ENCODE assay signal across 1 cellular context in the genomic region with DNA sequence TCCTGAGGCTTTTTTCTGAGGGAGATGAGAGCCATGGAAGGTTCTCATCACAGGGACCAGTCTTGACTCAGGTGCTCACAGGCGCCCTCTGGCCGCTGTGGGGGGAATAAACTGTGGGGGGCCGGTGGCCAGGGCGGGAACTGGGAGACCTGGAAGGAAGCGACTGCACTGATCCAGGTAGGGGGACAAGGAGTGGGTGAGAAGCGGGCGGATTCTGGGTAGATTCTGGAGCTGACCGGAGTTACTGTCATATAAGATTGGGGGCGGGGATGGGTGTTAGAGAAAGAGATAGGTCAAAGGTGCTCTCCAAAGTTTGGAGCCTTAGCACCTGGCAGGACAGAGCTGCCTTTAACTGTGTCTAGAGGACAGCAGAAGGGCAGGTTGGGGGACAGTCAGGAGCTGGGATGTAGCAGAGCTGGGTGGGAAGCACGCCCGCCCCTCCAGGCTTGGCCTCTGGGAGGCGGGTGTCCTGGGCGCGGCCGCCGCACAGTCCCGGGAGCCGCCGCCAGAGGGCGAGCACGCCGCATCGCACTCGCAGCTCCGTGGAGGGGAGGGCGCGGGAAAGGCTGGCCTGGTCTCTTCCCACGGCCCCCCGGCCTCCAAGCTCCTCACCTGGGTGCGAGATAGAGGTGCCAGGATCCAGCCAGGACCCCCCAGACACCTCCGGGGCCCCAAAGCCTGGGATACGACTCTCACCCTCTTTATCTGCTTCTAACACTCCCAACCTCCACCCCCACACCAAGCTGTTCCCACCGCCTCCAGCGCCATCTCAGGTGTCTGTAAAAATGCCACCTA.
TF ChIP-seq lines count a peak whose summit lies in the region.

No MANE protein-coding gene starts in this region.

TF ChIP-seq in K562, 482 proteins besides CTCF, POLR2A, EP300 and RAD21 (continued from another document):
- TF ChIP-seq ZNF740 (CRISPR knock-in tag; IDR thresholded peaks at IDR 0.05) (peak; percentile 88), ZNF740 (tag; IDR thresholded peaks at IDR 0.05) (peak in 1 of 2 experiments; percentile 52; a peak in 1 of 4 replicates), XRCC3 (IDR thresholded peaks at IDR 0.05) (no peak), MTA1 (IDR thresholded peaks at IDR 0.05; ENCODE audit: borderline replicate concordance) (peak; percentile 18; the same call in 1 of the 2 replicates), ZNF175 (CRISPR knock-in tag; IDR thresholded peaks at IDR 0.05; ENCODE audit: low read depth) (no peak), ERF (CRISPR knock-in tag; IDR thresholded peaks at IDR 0.05) (no peak), ZNF347 (CRISPR knock-in tag; IDR thresholded peaks at IDR 0.05; ENCODE audit: low read depth) (no peak), SRSF7 (optimal IDR thresholded peaks at IDR 0.05; ENCODE audit: low read depth, low read length) (no peak), SMAD3 (CRISPR knock-in tag; conservative IDR thresholded peaks at IDR 0.05) (no peak)
- TF ChIP-seq, protein P1, sequence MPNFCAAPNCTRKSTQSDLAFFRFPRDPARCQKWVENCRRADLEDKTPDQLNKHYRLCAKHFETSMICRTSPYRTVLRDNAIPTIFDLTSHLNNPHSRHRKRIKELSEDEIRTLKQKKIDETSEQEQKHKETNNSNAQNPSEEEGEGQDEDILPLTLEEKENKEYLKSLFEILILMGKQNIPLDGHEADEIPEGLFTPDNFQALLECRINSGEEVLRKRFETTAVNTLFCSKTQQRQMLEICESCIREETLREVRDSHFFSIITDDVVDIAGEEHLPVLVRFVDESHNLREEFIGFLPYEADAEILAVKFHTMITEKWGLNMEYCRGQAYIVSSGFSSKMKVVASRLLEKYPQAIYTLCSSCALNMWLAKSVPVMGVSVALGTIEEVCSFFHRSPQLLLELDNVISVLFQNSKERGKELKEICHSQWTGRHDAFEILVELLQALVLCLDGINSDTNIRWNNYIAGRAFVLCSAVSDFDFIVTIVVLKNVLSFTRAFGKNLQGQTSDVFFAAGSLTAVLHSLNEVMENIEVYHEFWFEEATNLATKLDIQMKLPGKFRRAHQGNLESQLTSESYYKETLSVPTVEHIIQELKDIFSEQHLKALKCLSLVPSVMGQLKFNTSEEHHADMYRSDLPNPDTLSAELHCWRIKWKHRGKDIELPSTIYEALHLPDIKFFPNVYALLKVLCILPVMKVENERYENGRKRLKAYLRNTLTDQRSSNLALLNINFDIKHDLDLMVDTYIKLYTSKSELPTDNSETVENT (CRISPR knock-in tag; IDR thresholded peaks at IDR 0.05): peak; percentile 69
- TF ChIP-seq, protein P2, sequence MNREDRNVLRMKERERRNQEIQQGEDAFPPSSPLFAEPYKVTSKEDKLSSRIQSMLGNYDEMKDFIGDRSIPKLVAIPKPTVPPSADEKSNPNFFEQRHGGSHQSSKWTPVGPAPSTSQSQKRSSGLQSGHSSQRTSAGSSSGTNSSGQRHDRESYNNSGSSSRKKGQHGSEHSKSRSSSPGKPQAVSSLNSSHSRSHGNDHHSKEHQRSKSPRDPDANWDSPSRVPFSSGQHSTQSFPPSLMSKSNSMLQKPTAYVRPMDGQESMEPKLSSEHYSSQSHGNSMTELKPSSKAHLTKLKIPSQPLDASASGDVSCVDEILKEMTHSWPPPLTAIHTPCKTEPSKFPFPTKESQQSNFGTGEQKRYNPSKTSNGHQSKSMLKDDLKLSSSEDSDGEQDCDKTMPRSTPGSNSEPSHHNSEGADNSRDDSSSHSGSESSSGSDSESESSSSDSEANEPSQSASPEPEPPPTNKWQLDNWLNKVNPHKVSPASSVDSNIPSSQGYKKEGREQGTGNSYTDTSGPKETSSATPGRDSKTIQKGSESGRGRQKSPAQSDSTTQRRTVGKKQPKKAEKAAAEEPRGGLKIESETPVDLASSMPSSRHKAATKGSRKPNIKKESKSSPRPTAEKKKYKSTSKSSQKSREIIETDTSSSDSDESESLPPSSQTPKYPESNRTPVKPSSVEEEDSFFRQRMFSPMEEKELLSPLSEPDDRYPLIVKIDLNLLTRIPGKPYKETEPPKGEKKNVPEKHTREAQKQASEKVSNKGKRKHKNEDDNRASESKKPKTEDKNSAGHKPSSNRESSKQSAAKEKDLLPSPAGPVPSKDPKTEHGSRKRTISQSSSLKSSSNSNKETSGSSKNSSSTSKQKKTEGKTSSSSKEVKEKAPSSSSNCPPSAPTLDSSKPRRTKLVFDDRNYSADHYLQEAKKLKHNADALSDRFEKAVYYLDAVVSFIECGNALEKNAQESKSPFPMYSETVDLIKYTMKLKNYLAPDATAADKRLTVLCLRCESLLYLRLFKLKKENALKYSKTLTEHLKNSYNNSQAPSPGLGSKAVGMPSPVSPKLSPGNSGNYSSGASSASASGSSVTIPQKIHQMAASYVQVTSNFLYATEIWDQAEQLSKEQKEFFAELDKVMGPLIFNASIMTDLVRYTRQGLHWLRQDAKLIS (CRISPR knock-in tag; IDR thresholded peaks at IDR 0.05): peak; percentile 72
- TF ChIP-seq, protein P3, sequence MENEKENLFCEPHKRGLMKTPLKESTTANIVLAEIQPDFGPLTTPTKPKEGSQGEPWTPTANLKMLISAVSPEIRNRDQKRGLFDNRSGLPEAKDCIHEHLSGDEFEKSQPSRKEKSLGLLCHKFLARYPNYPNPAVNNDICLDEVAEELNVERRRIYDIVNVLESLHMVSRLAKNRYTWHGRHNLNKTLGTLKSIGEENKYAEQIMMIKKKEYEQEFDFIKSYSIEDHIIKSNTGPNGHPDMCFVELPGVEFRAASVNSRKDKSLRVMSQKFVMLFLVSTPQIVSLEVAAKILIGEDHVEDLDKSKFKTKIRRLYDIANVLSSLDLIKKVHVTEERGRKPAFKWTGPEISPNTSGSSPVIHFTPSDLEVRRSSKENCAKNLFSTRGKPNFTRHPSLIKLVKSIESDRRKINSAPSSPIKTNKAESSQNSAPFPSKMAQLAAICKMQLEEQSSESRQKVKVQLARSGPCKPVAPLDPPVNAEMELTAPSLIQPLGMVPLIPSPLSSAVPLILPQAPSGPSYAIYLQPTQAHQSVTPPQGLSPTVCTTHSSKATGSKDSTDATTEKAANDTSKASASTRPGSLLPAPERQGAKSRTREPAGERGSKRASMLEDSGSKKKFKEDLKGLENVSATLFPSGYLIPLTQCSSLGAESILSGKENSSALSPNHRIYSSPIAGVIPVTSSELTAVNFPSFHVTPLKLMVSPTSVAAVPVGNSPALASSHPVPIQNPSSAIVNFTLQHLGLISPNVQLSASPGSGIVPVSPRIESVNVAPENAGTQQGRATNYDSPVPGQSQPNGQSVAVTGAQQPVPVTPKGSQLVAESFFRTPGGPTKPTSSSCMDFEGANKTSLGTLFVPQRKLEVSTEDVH (IDR thresholded peaks at IDR 0.05; ENCODE audit: low read depth, partially characterized antibody): peak; percentile 83
